8 cellular contexts compared by ENCODE assay signal in the genomic region with DNA sequence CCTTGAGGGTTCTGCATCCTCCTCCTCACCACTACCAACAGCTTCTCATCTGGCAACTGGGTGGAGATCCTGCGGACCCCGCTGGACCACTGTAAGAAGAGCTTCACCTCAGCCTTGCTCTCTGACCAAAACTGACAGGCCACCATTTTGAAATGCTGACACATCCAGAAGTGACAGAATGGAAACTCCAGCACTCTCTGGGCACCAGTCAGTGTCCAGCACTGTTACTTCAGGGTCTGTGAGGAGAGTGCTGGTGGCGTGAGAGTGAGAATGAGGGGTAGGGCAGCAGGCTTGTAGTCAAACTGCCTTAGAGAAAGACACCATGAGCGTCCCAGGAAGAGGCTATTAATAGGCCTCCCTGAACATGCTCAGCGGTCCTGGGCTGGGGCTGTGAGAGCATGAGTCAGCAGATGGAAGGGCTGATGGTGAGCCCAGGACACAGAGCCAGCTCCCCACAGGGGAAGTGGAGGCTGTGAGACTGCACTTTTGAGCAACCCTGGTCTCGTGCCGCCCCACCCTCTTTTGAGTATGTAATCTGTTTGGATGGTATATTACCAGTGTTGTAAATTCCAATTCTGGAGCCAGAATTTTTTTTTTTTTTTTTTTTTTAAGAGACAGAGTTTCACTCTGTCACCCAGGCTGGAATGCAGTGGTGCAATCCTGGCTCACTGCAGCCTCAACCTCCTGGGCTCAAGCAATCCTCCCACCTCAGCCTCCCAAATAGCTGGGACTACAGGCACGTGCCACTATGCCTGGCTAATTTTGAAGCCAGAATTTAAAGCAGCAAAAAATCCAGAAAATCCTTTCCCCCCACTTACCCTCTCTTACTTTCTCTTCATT. TPM values are rescaled to one million over a fixed set of nuclear protein-coding genes. Genes with fewer than 3 reads are reported as not detected.
A peak's percentile ranks its signal among the peaks of the same experiment; 100 is the strongest.
DNase-seq lines count a peak whose midpoint lies in the region; ATAC-seq, FAIRE-seq and TF ChIP-seq lines count a peak whose summit lies in the region.

No MANE protein-coding gene starts in this region.

- 43 to 45% methylated on average over 8 of the region's 8 CpGs for WGBS in lower leg skin, 2 donors

- peaks cover 7% of the 10 kb centered on the region for H3K36me3 Mint-ChIP-seq in MCF 10A (ENCODE audit: insufficient read depth, unreplicated experiment)
- no peaks in the 10 kb centered on the region for H3K36me3 Mint-ChIP-seq in activated naive CD4-positive, alpha-beta T cell treated with anti-CD3 and anti-CD28 coated beads, Interleukin-2, amount 10 ng/mL, durations not matched to agents 7 days and 5 days

- no peak for TF ChIP-seq CTCF in MCF 10A (IDR thresholded peaks at IDR 0.05; ENCODE audit: unreplicated experiment)
- TF ChIP-seq CTCF in lower leg skin (IDR thresholded peaks at IDR 0.05), result no peak

- H3K4me3 ChIP-seq in lower leg skin (ENCODE audit: low read depth, poor library complexity, severe bottlenecking), result no peak overlapping the region

- intact Hi-C loops in MCF 10A (cut with micrococcal nuclease) (loop anchor here (1.0 to 2.0 kb wide), 4 partner anchors 19 to 42 kb away; a partner anchor contains a TSS), lower leg skin (cut with DNase I; ENCODE audit: low total_unique reads) (no loop called here)

- no TSS peak for BruUV-seq in MCF 10A (replicated peaks; lab: Mats Ljungman, UMichigan)

- no peak for TF ChIP-seq POLR2A in lower leg skin (IDR thresholded peaks at IDR 0.05)

- no peaks in the 10 kb centered on the region for H3K27me3 Mint-ChIP-seq in MCF 10A (ENCODE audit: insufficient read depth, unreplicated experiment)
- H3K27me3 Mint-ChIP-seq in activated naive CD4-positive, alpha-beta T cell treated with anti-CD3 and anti-CD28 coated beads, Interleukin-2, amount 10 ng/mL, durations not matched to agents 7 days and 5 days, result peaks cover 14% of the 10 kb centered on the region

- no peak for ATAC-seq in GM18861 (IDR thresholded peaks at IDR 0.05; ENCODE audit: unreplicated experiment)

- POLR2A ChIA-PET in MCF 10A (lab: Yijun Ruan, JAX), result interaction anchor here (0.6 to 7.3 kb wide), 19 partner anchors 10 to 561 kb away, joined by 3 to 81 read pairs (median 6); a partner anchor contains a TSS

- FAIRE-seq in urothelium cell line (lab: Jason Lieb, UNC), result peak; percentile 72

- H3K4me1 Mint-ChIP-seq in MCF 10A (ENCODE audit: insufficient read depth, unreplicated experiment), result peaks cover 37% of the 10 kb centered on the region
- peaks cover 3% of the 10 kb centered on the region for H3K4me1 Mint-ChIP-seq in activated naive CD4-positive, alpha-beta T cell treated with anti-CD3 and anti-CD28 coated beads, Interleukin-2, amount 10 ng/mL, durations not matched to agents 7 days and 5 days

- peak overlapping the region; percentile 33 for H3K4me3 Mint-ChIP-seq in MCF 10A (ENCODE audit: unreplicated experiment)
- H3K4me3 Mint-ChIP-seq in activated naive CD4-positive, alpha-beta T cell treated with anti-CD3 and anti-CD28 coated beads, Interleukin-2, amount 10 ng/mL, durations not matched to agents 7 days and 5 days, result no peak overlapping the region

- DNase-seq in AG20443 (ENCODE audit: low spot score) (peak; percentile 95), LHCN-M2 (ENCODE audit: low read depth) (peak; percentile 88), MCF 10A (ENCODE audit: unreplicated experiment) (peak; percentile 100), lower leg skin (ENCODE audit: low spot score in 2 of 2) (peak; percentile 94 to 97), urothelium cell line (ENCODE audit: low spot score) (peak; percentile 83), SW 1271 (lab: John Stamatoyannopoulos, UW) (no peak)
- no peak for DNase-seq in activated naive CD4-positive, alpha-beta T cell treated with anti-CD3 and anti-CD28 coated beads, Interleukin-2, amount 10 ng/mL, durations not matched to agents 7 days and 5 days

- CTCF ChIA-PET in MCF 10A (lab: Yijun Ruan, JAX), result interaction anchor here (0.7 to 5.5 kb wide), 17 partner anchors 11 to 290 kb away, joined by 3 to 36 read pairs (median 5); a partner anchor contains a TSS
- CTCF ChIA-PET in activated naive CD4-positive, alpha-beta T cell treated with anti-CD3 and anti-CD28 coated beads, Interleukin-2, amount 10 ng/mL, durations not matched to agents 7 days and 5 days (lab: Charles Lee), result no interaction called here

- H3K9me3 Mint-ChIP-seq in MCF 10A (ENCODE audit: unreplicated experiment), result no peaks in the 10 kb centered on the region
- H3K9me3 Mint-ChIP-seq in activated naive CD4-positive, alpha-beta T cell treated with anti-CD3 and anti-CD28 coated beads, Interleukin-2, amount 10 ng/mL, durations not matched to agents 7 days and 5 days, result no peaks in the 10 kb centered on the region

- peak overlapping the region; percentile 61 for H3K27ac Mint-ChIP-seq in MCF 10A (ENCODE audit: low read depth, unreplicated experiment)
- H3K27ac Mint-ChIP-seq in activated naive CD4-positive, alpha-beta T cell treated with anti-CD3 and anti-CD28 coated beads, Interleukin-2, amount 10 ng/mL, durations not matched to agents 7 days and 5 days, result no peak overlapping the region

RNA-seq across cellular contexts. Expression of a gene that starts 34.4 kb away (rescaled TPM):
- total RNA-seq in LHCN-M2 (2014; rRNA removed) (15.5 and 17.0 TPM in 2 replicates), MCF 10A (2022) (87.0 and 94.1 TPM in 2 replicates), lower leg skin (10 to 100 TPM; 34.1 to 55.5 (median 45.2) TPM)
- polyA plus RNA-seq in LHCN-M2 (2012), result 5.5 TPM

Comparison
In these comparisons a context has a peak if more than half of its experiments do, and no peak if none do; other contexts are left out.
1. DNase-seq: peak in AG20443 (single experiment), LHCN-M2 (single experiment), MCF 10A (single experiment), lower leg skin (2 of 2) and urothelium cell line (single experiment); none in SW 1271 (0 of 2) and activated naive CD4-positive, alpha-beta T cell treated with anti-CD3 and anti-CD28 coated beads, Interleukin-2, amount 10 ng/mL, durations not matched to agents 7 days and 5 days (single experiment).